33 cellular contexts compared by ENCODE assay signal in genomic region chr7:33463131-33463530, GRCh38.
"Had no signal": no experiment of that assay in that cellular context is flagged by ENCODE, and none has a peak within 500 bp of the region (broad histone marks: within the 10 kb centered on the region; RNA-seq: fewer than 3 reads in every experiment).

No MANE protein-coding gene starts in this region.

- H3K4me3 Mint-ChIP-seq: activated CD4-positive, alpha-beta memory T cell treated with anti-CD3 and anti-CD28 coated beads for 36 hours; activated CD4-positive, alpha-beta T cell treated with anti-CD3 and anti-CD28 coated beads, Interleukin-2, amount 10 ng/mL, durations not matched to agents 24 days and 14 days; activated naive CD4-positive, alpha-beta T cell treated with anti-CD3 and anti-CD28 coated beads for 36 hours; activated naive CD8-positive, alpha-beta T cell treated with anti-CD3 and anti-CD28 coated beads for 36 hours; activated T-helper 1 cell treated with anti-CD3 and anti-CD28 coated beads, Interleukin-12 subunit alpha, Interleukin-12 subunit beta, Interleukin-2, Interleukin-4 antibody, amounts not matched to agents 30 ng/mL and 10 ng/mL and 1 ng/mL, durations not matched to agents 14 hours and 24 hours and 36 hours; naive thymus-derived CD4-positive, alpha-beta T cell; neural crest cell; T-helper 1 cell treated with Interleukin-12 subunit alpha and Interleukin-12 subunit beta and Interleukin-4 antibody, amounts not matched to agents 30 μg/mL and 1 μg/mL, for 36 hours had no signal

- DNase-seq: activated CD4-positive, alpha-beta memory T cell treated with anti-CD3 and anti-CD28 coated beads for 36 hours; activated CD4-positive, alpha-beta T cell treated with anti-CD3 and anti-CD28 coated beads, Interleukin-2, amount 10 ng/mL, durations not matched to agents 24 days and 14 days; activated CD4-positive, CD25-positive, alpha-beta regulatory T cell treated with anti-CD3 and anti-CD28 coated beads, Interleukin-2, amount 50 U/mL, for 72 hours; activated CD8-positive, alpha-beta memory T cell treated with anti-CD3 and anti-CD28 coated beads, Interleukin-2, amount 50 U/mL, for 4 hours; activated effector memory CD4-positive, alpha-beta T cell treated with anti-CD3 and anti-CD28 coated beads, Interleukin-2, amount 50 U/mL, for 16 hours; activated naive CD4-positive, alpha-beta T cell treated with anti-CD3 and anti-CD28 coated beads for 36 hours; activated naive CD8-positive, alpha-beta T cell treated with anti-CD3 and anti-CD28 coated beads for 36 hours; activated T-cell treated with anti-CD3 and anti-CD28 coated beads, Interleukin-2, amount 50 U/mL, for 1 hour; adrenal gland; aorta; body of pancreas; cerebellar nuclear complex; colonic mucosa; effector CD8-positive, alpha-beta T cell; erythroblast; head of caudate nucleus; hippocampal formation; kidney; left colon; mammary epithelial cell; midbrain; naive thymus-derived CD4-positive, alpha-beta T cell; stimulated activated CD4-positive, alpha-beta T cell treated with anti-CD3 and anti-CD28 coated beads, Interleukin-2, amount 100 ng/mL, for 24 hours; stimulated activated naive CD4-positive, alpha-beta T cell; T-helper 9 cell; testis; transverse colon had no signal

- H3K27me3 ChIP-seq: adrenal gland, body of pancreas, colonic mucosa, right atrium auricular region, testis, transverse colon had no signal

- H3K9me3 Mint-ChIP-seq: activated CD4-positive, alpha-beta memory T cell treated with anti-CD3 and anti-CD28 coated beads for 36 hours; activated CD4-positive, alpha-beta T cell treated with anti-CD3 and anti-CD28 coated beads, Interleukin-2, amount 10 ng/mL, durations not matched to agents 24 days and 14 days; activated naive CD4-positive, alpha-beta T cell treated with anti-CD3 and anti-CD28 coated beads for 36 hours; activated T-helper 1 cell treated with anti-CD3 and anti-CD28 coated beads, Interleukin-12 subunit alpha, Interleukin-12 subunit beta, Interleukin-2, Interleukin-4 antibody, amounts not matched to agents 30 ng/mL and 10 ng/mL and 1 ng/mL, durations not matched to agents 14 hours and 24 hours and 36 hours; T-helper 1 cell treated with Interleukin-12 subunit alpha and Interleukin-12 subunit beta and Interleukin-4 antibody, amounts not matched to agents 30 μg/mL and 1 μg/mL, for 36 hours had no signal

- H3K4me1 Mint-ChIP-seq: activated CD4-positive, alpha-beta T cell treated with anti-CD3 and anti-CD28 coated beads, Interleukin-2, amount 10 ng/mL, durations not matched to agents 24 days and 14 days; activated naive CD8-positive, alpha-beta T cell treated with anti-CD3 and anti-CD28 coated beads for 36 hours; naive thymus-derived CD4-positive, alpha-beta T cell had no signal

- H3K27ac Mint-ChIP-seq: activated CD4-positive, alpha-beta memory T cell treated with anti-CD3 and anti-CD28 coated beads for 36 hours; activated CD4-positive, alpha-beta T cell treated with anti-CD3 and anti-CD28 coated beads, Interleukin-2, amount 10 ng/mL, durations not matched to agents 24 days and 14 days; activated naive CD4-positive, alpha-beta T cell treated with anti-CD3 and anti-CD28 coated beads for 36 hours; activated naive CD8-positive, alpha-beta T cell treated with anti-CD3 and anti-CD28 coated beads for 36 hours; activated T-helper 1 cell treated with anti-CD3 and anti-CD28 coated beads, Interleukin-12 subunit alpha, Interleukin-12 subunit beta, Interleukin-2, Interleukin-4 antibody, amounts not matched to agents 30 ng/mL and 10 ng/mL and 1 ng/mL, durations not matched to agents 14 hours and 24 hours and 36 hours; naive thymus-derived CD4-positive, alpha-beta T cell; T-helper 1 cell treated with Interleukin-12 subunit alpha and Interleukin-12 subunit beta and Interleukin-4 antibody, amounts not matched to agents 30 μg/mL and 1 μg/mL, for 36 hours had no signal

- ATAC-seq: body of pancreas; left colon; naive thymus-derived CD4-positive, alpha-beta T cell had no signal

- H3K9me3 ChIP-seq: adrenal gland, body of pancreas, colonic mucosa, right atrium auricular region, testis, transverse colon had no signal

- H3K4me3 ChIP-seq: adrenal gland, body of pancreas, colonic mucosa, right atrium auricular region, smooth muscle cell, testis, transverse colon had no signal

- H3K36me3 Mint-ChIP-seq: activated CD4-positive, alpha-beta memory T cell treated with anti-CD3 and anti-CD28 coated beads for 36 hours had no signal

- H3K4me1 ChIP-seq: adrenal gland, body of pancreas, colonic mucosa, right atrium auricular region, testis had no signal

- H3K27ac ChIP-seq: adrenal gland, body of pancreas, colonic mucosa, right atrium auricular region, testis, transverse colon, VCaP had no signal

- H3K4me2 ChIP-seq: smooth muscle cell had no signal

- H3K36me3 ChIP-seq: adrenal gland, colonic mucosa, right atrium auricular region, transverse colon had no signal

- H3K27me3 Mint-ChIP-seq: activated CD4-positive, alpha-beta memory T cell treated with anti-CD3 and anti-CD28 coated beads for 36 hours; activated CD4-positive, alpha-beta T cell treated with anti-CD3 and anti-CD28 coated beads, Interleukin-2, amount 10 ng/mL, durations not matched to agents 24 days and 14 days; activated naive CD8-positive, alpha-beta T cell treated with anti-CD3 and anti-CD28 coated beads for 36 hours; naive thymus-derived CD4-positive, alpha-beta T cell had no signal
